ENCODE assay signal across 27 cellular contexts in genomic region chr6:111583221-111583620, GRCh38.
"Had no signal": no experiment of that assay in that cellular context is flagged by ENCODE, and none has a peak within 500 bp of the region (broad histone marks: within the 10 kb centered on the region; RNA-seq: fewer than 3 reads in every experiment).

No MANE protein-coding gene starts in this region.

- H3K27ac Mint-ChIP-seq: activated CD4-positive, alpha-beta memory T cell treated with anti-CD3 and anti-CD28 coated beads, Interleukin-2, amount 10 ng/mL, durations not matched to agents 7 days and 5 days; activated CD4-positive, alpha-beta T cell treated with anti-CD3 and anti-CD28 coated beads for 36 hours; activated naive CD4-positive, alpha-beta T cell treated with anti-CD3 and anti-CD28 coated beads, Interleukin-2, amount 10 ng/mL, durations not matched to agents 7 days and 5 days; activated naive CD8-positive, alpha-beta T cell treated with anti-CD3 and anti-CD28 coated beads, Interleukin-2, amount 10 ng/mL, durations not matched to agents 7 days and 5 days; activated T-helper 2 cell treated with anti-CD3 and anti-CD28 coated beads, Interferon-gamma antibody, Interleukin-2, Interleukin-4, amounts not matched to agents 10 μg/mL and 5 μg/mL and 100 μg/mL, durations not matched to agents 14 hours and 24 hours and 36 hours had no signal

- H3K27me3 ChIP-seq: Peyer's patch, SJCRH30 had no signal

- DNase-seq: activated CD4-positive, alpha-beta memory T cell treated with anti-CD3 and anti-CD28 coated beads, Interleukin-2, amount 10 ng/mL, durations not matched to agents 7 days and 5 days; activated CD4-positive, alpha-beta T cell treated with anti-CD3 and anti-CD28 coated beads for 36 hours; activated CD4-positive, alpha-beta T cell treated with anti-CD3 and anti-CD28 coated beads, Interleukin-2, amount 50 U/mL, for 1 hour; activated gamma-delta T cell treated with Interleukin-2 at 50 U/mL for 16 hours; activated naive CD4-positive, alpha-beta T cell treated with anti-CD3 and anti-CD28 coated beads, Interleukin-2, amount 10 ng/mL, durations not matched to agents 7 days and 5 days; activated naive CD8-positive, alpha-beta T cell treated with anti-CD3 and anti-CD28 coated beads, Interleukin-2, amount 10 ng/mL, durations not matched to agents 7 days and 5 days; activated T-cell treated with anti-CD3 and anti-CD28 coated beads for 4 hours; activated T-cell treated with anti-CD3 and anti-CD28 coated beads, Interleukin-2, amount 50 U/mL, for 48 hours; aorta; central memory CD4-positive, alpha-beta T cell; Karpas-422; NCI-H1436 treated with DMSO at 0.1 percent for 48 hours; NCI-H187; NCI-H2171; NCI-H2227 treated with DMSO at 0.1 percent for 48 hours; NCI-H446 treated with DMSO at 0.1 percent for 48 hours; NCI-H524 treated with DMSO at 0.1 percent for 48 hours; NK-92 treated with Interleukin-12 subunit alpha and Interleukin-12 subunit beta, amount 100 ng/mL, for 24 hours; OCI-M1; Peyer's patch; Right ventricle myocardium superior; SJCRH30; SK-N-SH; T-helper 1 cell; WERI-Rb-1 had no signal

- H3K36me3 ChIP-seq: WERI-Rb-1 had no signal

- H3K9me3 Mint-ChIP-seq: activated CD4-positive, alpha-beta memory T cell treated with anti-CD3 and anti-CD28 coated beads, Interleukin-2, amount 10 ng/mL, durations not matched to agents 7 days and 5 days; activated naive CD4-positive, alpha-beta T cell treated with anti-CD3 and anti-CD28 coated beads, Interleukin-2, amount 10 ng/mL, durations not matched to agents 7 days and 5 days; activated naive CD8-positive, alpha-beta T cell treated with anti-CD3 and anti-CD28 coated beads, Interleukin-2, amount 10 ng/mL, durations not matched to agents 7 days and 5 days; activated T-helper 2 cell treated with anti-CD3 and anti-CD28 coated beads, Interferon-gamma antibody, Interleukin-2, Interleukin-4, amounts not matched to agents 10 μg/mL and 5 μg/mL and 100 μg/mL, durations not matched to agents 14 hours and 24 hours and 36 hours had no signal

- H3K27me3 Mint-ChIP-seq: activated CD4-positive, alpha-beta memory T cell treated with anti-CD3 and anti-CD28 coated beads, Interleukin-2, amount 10 ng/mL, durations not matched to agents 7 days and 5 days; activated CD4-positive, alpha-beta T cell treated with anti-CD3 and anti-CD28 coated beads for 36 hours; activated naive CD4-positive, alpha-beta T cell treated with anti-CD3 and anti-CD28 coated beads, Interleukin-2, amount 10 ng/mL, durations not matched to agents 7 days and 5 days; activated naive CD8-positive, alpha-beta T cell treated with anti-CD3 and anti-CD28 coated beads, Interleukin-2, amount 10 ng/mL, durations not matched to agents 7 days and 5 days had no signal

- H3K27ac ChIP-seq: WERI-Rb-1 had no signal

- H3K4me3 Mint-ChIP-seq: activated CD4-positive, alpha-beta memory T cell treated with anti-CD3 and anti-CD28 coated beads, Interleukin-2, amount 10 ng/mL, durations not matched to agents 7 days and 5 days; activated CD4-positive, alpha-beta T cell treated with anti-CD3 and anti-CD28 coated beads for 36 hours; activated naive CD4-positive, alpha-beta T cell treated with anti-CD3 and anti-CD28 coated beads, Interleukin-2, amount 10 ng/mL, durations not matched to agents 7 days and 5 days; activated naive CD8-positive, alpha-beta T cell treated with anti-CD3 and anti-CD28 coated beads, Interleukin-2, amount 10 ng/mL, durations not matched to agents 7 days and 5 days had no signal

- H3K4me3 ChIP-seq: K562, Peyer's patch, SJCRH30 had no signal

- H3K9ac ChIP-seq: SK-N-SH had no signal

- H3K9me3 ChIP-seq: Peyer's patch, SJCRH30, SK-N-SH had no signal

- H3K4me2 ChIP-seq: SK-N-SH had no signal

- ATAC-seq: activated CD4-positive, alpha-beta T cell treated with anti-CD3 and anti-CD28 coated beads for 36 hours; K562 had no signal
